Comparison of ENCODE assay signal across 30 cellular contexts in the genomic region with DNA sequence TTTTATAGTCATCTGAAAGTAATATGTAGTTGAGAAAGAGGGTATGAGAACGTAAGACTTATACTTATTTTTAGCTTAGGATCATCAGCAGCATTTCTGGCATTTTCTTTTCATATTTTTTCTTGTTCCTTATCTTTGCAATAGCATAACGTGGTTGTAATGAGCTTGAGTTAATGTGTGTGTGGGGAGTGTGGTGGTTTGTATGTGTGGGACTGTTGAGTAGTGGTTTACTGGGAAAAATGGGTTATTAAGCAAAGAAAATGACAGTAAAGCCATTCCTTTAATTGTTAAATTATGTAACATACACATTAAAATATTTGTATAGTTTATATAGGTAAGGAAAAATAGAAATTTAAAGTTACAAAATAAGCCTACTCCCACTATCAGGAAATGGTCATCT. TPM values are rescaled to one million over a fixed set of nuclear protein-coding genes. Genes with fewer than 3 reads are reported as not detected.
DNase-seq lines count a peak whose midpoint lies in the region; ATAC-seq, FAIRE-seq and TF ChIP-seq lines count a peak whose summit lies in the region.
"Had no signal": no experiment of that assay in that cellular context is flagged by ENCODE, and none has a peak within 500 bp of the region (broad histone marks: within the 10 kb centered on the region; RNA-seq: fewer than 3 reads in every experiment).

No MANE protein-coding gene starts in this region.

- no peak overlapping the region for H3K9ac ChIP-seq in HepG2 (ENCODE audit: insufficient read depth, low read depth, low read length)
- peak overlapping the region; percentile 9 for H3K9ac ChIP-seq in mesenchymal stem cell (ENCODE audit: low read length)
- H3K9ac ChIP-seq: BLaER1, KMS-11 had no signal

- H2AFZ ChIP-seq in HepG2 (ENCODE audit: low read length) (no peak overlapping the region), mesenchymal stem cell (ENCODE audit: low read depth, low read length) (no peak overlapping the region)

- H3K79me1 ChIP-seq in mesenchymal stem cell (replicated peaks; ENCODE audit: low read length, poor library complexity, severe bottlenecking): no peaks in the 10 kb centered on the region

- H2BK5ac ChIP-seq in mesenchymal stem cell (ENCODE audit: low read depth, low read length, poor library complexity, severe bottlenecking): no peak overlapping the region

- H3K9me3 ChIP-seq in HepG2 (ENCODE audit: low read length) (no peaks in the 10 kb centered on the region), right lobe of liver (no peaks in the 10 kb centered on the region), mesenchymal stem cell (ENCODE audit: control insufficient read depth, low read length) (no peaks in the 10 kb centered on the region)
- H3K9me3 ChIP-seq: BLaER1, gastroesophageal sphincter, HAP-1, neutrophil, SJSA1, thyroid gland had no signal

- no peak overlapping the region for H2BK12ac ChIP-seq in mesenchymal stem cell (ENCODE audit: low read length in 2 of 2)

- TF ChIP-seq POLR2A in HepG2 (IDR thresholded peaks at IDR 0.05; ENCODE audit: insufficient read depth in 1 of 2, low read depth in 2 of 2, low read length in 2 of 2): no peak
- TF ChIP-seq POLR2A in right lobe of liver (IDR thresholded peaks at IDR 0.05): no peak

- H3K4me1 ChIP-seq in HepG2 (ENCODE audit: insufficient read depth, low read length) (peaks cover 22% of the 10 kb centered on the region), right lobe of liver (peaks cover 0 to 2% (median 0%) of the 10 kb centered on the region in 4 donors), mesenchymal stem cell (ENCODE audit: control insufficient read depth, insufficient read depth, low read depth, low read length) (peaks cover 4% of the 10 kb centered on the region)
- H3K4me1 ChIP-seq: BLaER1, HAP-1, SJSA1, thyroid gland had no signal

- H3K27ac ChIP-seq in HepG2 (ENCODE audit: extremely low read length, insufficient read depth, low read length) (no peak overlapping the region), right lobe of liver (no peak overlapping the region), mesenchymal stem cell (ENCODE audit: low read length, poor library complexity, severe bottlenecking) (no peak overlapping the region)
- H3K27ac ChIP-seq: BLaER1, KMS-11, neutrophil, SJSA1, thyroid gland had no signal

- H2BK120ac ChIP-seq in mesenchymal stem cell (ENCODE audit: low read depth, low read length): no peak overlapping the region

- H3K27me3 ChIP-seq in HepG2 (ENCODE audit: control insufficient read depth in 1 of 2, insufficient read depth in 2 of 2, low read length in 2 of 2) (no peaks in the 10 kb centered on the region), right lobe of liver (no peaks in the 10 kb centered on the region), mesenchymal stem cell (ENCODE audit: control insufficient read depth in 1 of 2, insufficient read depth in 1 of 2, low read length in 2 of 2) (no peaks in the 10 kb centered on the region)
- H3K27me3 ChIP-seq: BLaER1, gastroesophageal sphincter, neutrophil, SJSA1, thyroid gland had no signal

- BruUV-seq in HepG2 (replicated peaks; lab: Mats Ljungman, UMichigan): TSS peak; percentile 28

- H3K4me3 ChIP-seq in HepG2 (replicated peaks in 1 of 3; ENCODE audit: insufficient read depth in 1 of 3, low read depth in 2 of 3, low read length in 3 of 3) (no peak overlapping the region), right lobe of liver (no peak overlapping the region), mesenchymal stem cell (ENCODE audit: insufficient read depth in 1 of 2, low read depth in 1 of 2, low read length in 2 of 2) (no peak overlapping the region)
- H3K4me3 ChIP-seq: BLaER1, gastroesophageal sphincter, HAP-1, SJSA1, thyroid gland had no signal

- H3K79me2 ChIP-seq in HepG2 (ENCODE audit: insufficient read depth, low read length): peaks cover 57% of the 10 kb centered on the region

- H4K91ac ChIP-seq in mesenchymal stem cell (ENCODE audit: low read length): no peak overlapping the region

- 0 out of 2 replicates have a peak, but pooled peaks cover 3% of the 10 kb centered on the region for H4K20me1 ChIP-seq in HepG2 (ENCODE audit: insufficient read depth, low read length)

- H3K14ac ChIP-seq in mesenchymal stem cell (ENCODE audit: low read length in 2 of 2): no peak overlapping the region

- TF ChIP-seq RAD21 in HepG2 (CRISPR knock-in tag; IDR thresholded peaks at IDR 0.05): no peak

- POLR2A ChIA-PET in HepG2 (lab: Yijun Ruan, JAX): no interaction called here

- no peak overlapping the region for H3K23ac ChIP-seq in mesenchymal stem cell (ENCODE audit: low read length in 2 of 2)

- no peak overlapping the region for H3K18ac ChIP-seq in mesenchymal stem cell (ENCODE audit: low read depth in 1 of 2, low read length in 2 of 2)

- no peak overlapping the region for H2BK15ac ChIP-seq in mesenchymal stem cell (ENCODE audit: low read depth, poor library complexity, severe bottlenecking)

- no peak overlapping the region for H2AK5ac ChIP-seq in mesenchymal stem cell (ENCODE audit: low read length, severe bottlenecking)

- CTCF ChIA-PET in HepG2 (lab: Yijun Ruan, JAX; ENCODE audit: low intra/inter-chr PET ratio, low total read pairs): no interaction called here

- peaks cover 7 to 21% of the 10 kb centered on the region in 2 experiments; a peak in 4 of 5 replicates for H3K36me3 ChIP-seq in HepG2 (replicated peaks in 1 of 2; ENCODE audit: control insufficient read depth in 1 of 2, insufficient read depth in 2 of 2, low read length in 2 of 2)
- peaks cover 0 to 13% (median 0%) of the 10 kb centered on the region in 4 donors for H3K36me3 ChIP-seq in right lobe of liver
- H3K36me3 ChIP-seq in mesenchymal stem cell (ENCODE audit: control insufficient read depth in 1 of 2, insufficient read depth in 2 of 2, low read depth in 1 of 2, low read length in 2 of 2): peaks cover 43 to 48% of the 10 kb centered on the region in 2 experiments

- FAIRE-seq in HepG2 (lab: Jason Lieb, UNC): no peak
- FAIRE-seq: endometrium had no signal

- no peak overlapping the region for H4K8ac ChIP-seq in mesenchymal stem cell (ENCODE audit: low read length)

- no peak overlapping the region for H3K4me2 ChIP-seq in HepG2 (ENCODE audit: low read depth, low read length)
- no peak overlapping the region for H3K4me2 ChIP-seq in mesenchymal stem cell (ENCODE audit: low read length, poor library complexity, severe bottlenecking)
- H3K4me2 ChIP-seq: BLaER1, KMS-11 had no signal

- TF ChIP-seq CTCF in HepG2 (CRISPR knock-in tag; IDR thresholded peaks at IDR 0.05) (no peak), right lobe of liver (IDR thresholded peaks at IDR 0.05) (no peak)

- no peak overlapping the region for H3K4ac ChIP-seq in mesenchymal stem cell (ENCODE audit: low read depth in 1 of 2, low read length in 2 of 2)

- intact Hi-C loops in HepG2 (cut with micrococcal nuclease; ENCODE audit: unreplicated experiment): no loop called here
- intact Hi-C loops in right lobe of liver (cut with DNase I): no loop called here

- in situ Hi-C loops in HepG2 (cut with HindIII; ENCODE audit: extremely low pct_ligation_motif_present, low pct_unique_long_range_greater_than_20kb): no loop called here

- ATAC-seq in HepG2 (no peak), right lobe of liver (no peak), HG02763 (IDR thresholded peaks at IDR 0.05; ENCODE audit: unreplicated experiment) (no peak)
- ATAC-seq: gastroesophageal sphincter; left colon; stimulated activated naive CD8-positive, alpha-beta T cell treated with anti-CD3 and anti-CD28 coated beads, Interleukin-15, amount 100 ng/mL, for 72 hours had no signal

- DNase-seq in HepG2 (ENCODE audit: low spot score) (no peak), right lobe of liver (no peak), amniotic epithelial cell (ENCODE audit: low read depth) (peak; percentile 83), mesenchymal stem cell (no peak), AG20443 (ENCODE audit: low spot score) (no peak), NCI-H2196 treated with DMSO at 0.1 percent for 48 hours (lab: John Stamatoyannopoulos, UW; ENCODE audit: unreplicated experiment) (no peak)
- DNase-seq: activated CD4-positive, alpha-beta T cell treated with anti-CD3 and anti-CD28 coated beads for 1 hour; activated CD8-positive, alpha-beta memory T cell treated with anti-CD3 and anti-CD28 coated beads for 24 hours; DMS79 treated with DMSO at 0.1 percent for 48 hours; GF-D8; hippocampal formation; immature natural killer cell; left colon; NCI-H146; NCI-H2107; NCI-H446; NCI-H774; RPMI8226; stimulated activated naive CD8-positive, alpha-beta T cell treated with anti-CD3 and anti-CD28 coated beads, Interleukin-15, amount 100 ng/mL, for 72 hours had no signal

- 48% methylated on average over 2 of the region's 2 CpGs for WGBS in HepG2 (ENCODE audit: low lambda C conversion rate)
- 41% methylated on average over 2 of the region's 2 CpGs for WGBS in right lobe of liver (ENCODE audit: insufficient coverage, low coverage, low lambda C conversion rate, missing lambda C conversion rate)
- 57% methylated on average over 1 of the region's 2 CpGs for WGBS in mesenchymal stem cell

- TF ChIP-seq EP300 in HepG2 (IDR thresholded peaks at IDR 0.05; ENCODE audit: low read depth in 2 of 2, low read length in 2 of 2) (no peak), HepG2 (CRISPR knock-in tag; IDR thresholded peaks at IDR 0.05; ENCODE audit: borderline replicate concordance) (no peak)

RNA-seq across cellular contexts. Expression of a gene that starts 15.2 kb away (rescaled TPM):
- 43.8 and 45.3 TPM in 2 replicates for total RNA-seq in HepG2 (2016; rRNA removed; fragmentation: Illumina TruSeq; extraction: Trizol)
- total RNA-seq in HepG2 (2016; cell fraction: cytosol; rRNA removed; fragmentation: Illumina TruSeq; extraction: Trizol; ENCODE audit: low read depth): 41.7 and 44.2 TPM in 2 replicates
- total RNA-seq in HepG2 (2016; cell fraction: insoluble cytoplasmic fraction; rRNA removed; fragmentation: Illumina TruSeq; extraction: Trizol): 42.2 and 43.8 TPM in 2 replicates
- total RNA-seq in HepG2 (2016; cell fraction: membrane; rRNA removed; fragmentation: Illumina TruSeq; extraction: Trizol): 29.6 and 29.8 TPM in 2 replicates
- total RNA-seq in HepG2 (2016; cell fraction: nucleus; rRNA removed; fragmentation: Illumina TruSeq; extraction: Trizol): 40.0 and 43.0 TPM in 2 replicates
- polyA plus RNA-seq in HepG2 (2011; rRNA removed): 61.1 and 65.1 TPM in 2 replicates
- polyA plus RNA-seq in HepG2 (2011; cell fraction: cytosol; rRNA removed): 35.2 and 45.4 TPM in 2 replicates
- polyA plus RNA-seq in HepG2 (2011; cell fraction: nucleus; rRNA removed): 71.3 and 79.9 TPM in 2 replicates
- 30.0 and 32.2 TPM in 2 replicates for polyA plus RNA-seq in HepG2 (2012)
- polyA plus RNA-seq in HepG2 (2016; cell fraction: cytosol; fragmentation: Illumina TruSeq; extraction: Trizol; ENCODE audit: low read depth): 1.8 and 1.9 TPM in 2 replicates
- polyA plus RNA-seq in HepG2 (2016; cell fraction: insoluble cytoplasmic fraction; fragmentation: Illumina TruSeq; extraction: Trizol; ENCODE audit: low read depth): 43.0 and 45.7 TPM in 2 replicates
- 8.9 and 11.4 TPM in 2 replicates for polyA plus RNA-seq in HepG2 (2016; cell fraction: membrane; fragmentation: Illumina TruSeq; extraction: Trizol; ENCODE audit: low read depth)
- polyA plus RNA-seq in HepG2 (2016; cell fraction: nucleus; fragmentation: Illumina TruSeq; extraction: Trizol; ENCODE audit: insufficient read depth, low read depth): 66.1 and 70.7 TPM in 2 replicates
- 151 and 370 TPM in 2 replicates for polyA minus RNA-seq in HepG2 (2011; rRNA and poly(A)+ RNA removed; ENCODE audit: low replicate concordance)
- 32.3 and 45.2 TPM in 2 replicates for polyA minus RNA-seq in HepG2 (2011; cell fraction: cytosol; rRNA and poly(A)+ RNA removed)
- polyA minus RNA-seq in HepG2 (2011; cell fraction: nucleus; rRNA and poly(A)+ RNA removed): 91.2 and 120 TPM in 2 replicates
- 10 to 100 TPM; 13.9 to 22.1 (median 17.2) TPM for total RNA-seq in right lobe of liver
- 58.2 TPM for polyA plus RNA-seq in mesenchymal stem cell (2013, experiment 1 of 2)
- polyA plus RNA-seq in mesenchymal stem cell (2013, experiment 2 of 2): 59.4 TPM

RNA-seq across cellular contexts. Expression of a gene that starts 23.6 kb away (rescaled TPM):
- total RNA-seq in HepG2 (2016; rRNA removed; fragmentation: Illumina TruSeq; extraction: Trizol) (34.5 TPM in 2 replicates), right lobe of liver (10 to 100 TPM; 10.0 to 19.2 (median 14.7) TPM)
- total RNA-seq in HepG2 (2016; cell fraction: cytosol; rRNA removed; fragmentation: Illumina TruSeq; extraction: Trizol; ENCODE audit: low read depth): 17.0 and 18.0 TPM in 2 replicates
- total RNA-seq in HepG2 (2016; cell fraction: insoluble cytoplasmic fraction; rRNA removed; fragmentation: Illumina TruSeq; extraction: Trizol): 33.4 and 34.2 TPM in 2 replicates
- 15.1 and 19.6 TPM in 2 replicates for total RNA-seq in HepG2 (2016; cell fraction: membrane; rRNA removed; fragmentation: Illumina TruSeq; extraction: Trizol)
- 13.0 and 14.7 TPM in 2 replicates for total RNA-seq in HepG2 (2016; cell fraction: nucleus; rRNA removed; fragmentation: Illumina TruSeq; extraction: Trizol)
- 33.7 and 39.1 TPM in 2 replicates for polyA plus RNA-seq in HepG2 (2011; rRNA removed)
- 30.9 and 35.1 TPM in 2 replicates for polyA plus RNA-seq in HepG2 (2011; cell fraction: cytosol; rRNA removed)
- polyA plus RNA-seq in HepG2 (2011; cell fraction: nucleus; rRNA removed): 12.7 and 13.3 TPM in 2 replicates
- polyA plus RNA-seq in HepG2 (2012): 22.4 and 26.3 TPM in 2 replicates
- 7.0 and 9.1 TPM in 2 replicates for polyA plus RNA-seq in HepG2 (2016; cell fraction: cytosol; fragmentation: Illumina TruSeq; extraction: Trizol; ENCODE audit: low read depth)
- polyA plus RNA-seq in HepG2 (2016; cell fraction: insoluble cytoplasmic fraction; fragmentation: Illumina TruSeq; extraction: Trizol; ENCODE audit: low read depth): 38.7 and 41.1 TPM in 2 replicates
- polyA plus RNA-seq in HepG2 (2016; cell fraction: membrane; fragmentation: Illumina TruSeq; extraction: Trizol; ENCODE audit: low read depth): 8.2 and 8.8 TPM in 2 replicates
- polyA plus RNA-seq in HepG2 (2016; cell fraction: nucleus; fragmentation: Illumina TruSeq; extraction: Trizol; ENCODE audit: insufficient read depth, low read depth): 19.8 and 20.7 TPM in 2 replicates
- 15.9 and 56.9 TPM in 2 replicates for polyA minus RNA-seq in HepG2 (2011; rRNA and poly(A)+ RNA removed; ENCODE audit: low replicate concordance)
- 11.4 and 14.2 TPM in 2 replicates for polyA minus RNA-seq in HepG2 (2011; cell fraction: cytosol; rRNA and poly(A)+ RNA removed)
- 6.8 and 10.7 TPM in 2 replicates for polyA minus RNA-seq in HepG2 (2011; cell fraction: nucleus; rRNA and poly(A)+ RNA removed)
- polyA plus RNA-seq in mesenchymal stem cell (2013, experiment 1 of 2): 41.7 TPM
- 39.3 TPM for polyA plus RNA-seq in mesenchymal stem cell (2013, experiment 2 of 2)

RNA-seq across cellular contexts. Expression of a gene that starts 37.8 kb away (rescaled TPM):
- total RNA-seq in HepG2 (2016; rRNA removed; fragmentation: Illumina TruSeq; extraction: Trizol) (not detected in 2 replicates), right lobe of liver (not detected)
- total RNA-seq in HepG2 (2016; cell fraction: cytosol; rRNA removed; fragmentation: Illumina TruSeq; extraction: Trizol; ENCODE audit: low read depth): 0.62 TPM in 1 of 2 replicates, not detected in the other
- 0.39 TPM in 1 of 2 replicates, not detected in the other for total RNA-seq in HepG2 (2016; cell fraction: insoluble cytoplasmic fraction; rRNA removed; fragmentation: Illumina TruSeq; extraction: Trizol)
- total RNA-seq in HepG2 (2016; cell fraction: membrane; rRNA removed; fragmentation: Illumina TruSeq; extraction: Trizol): not detected in 2 replicates
- not detected in 2 replicates for total RNA-seq in HepG2 (2016; cell fraction: nucleus; rRNA removed; fragmentation: Illumina TruSeq; extraction: Trizol)
- 0.61 and 0.66 TPM in 2 replicates for polyA plus RNA-seq in HepG2 (2011; rRNA removed)
- 0.09 and 0.12 TPM in 2 replicates for polyA plus RNA-seq in HepG2 (2011; cell fraction: cytosol; rRNA removed)
- 0.37 TPM in 1 of 2 replicates, not detected in the other for polyA plus RNA-seq in HepG2 (2011; cell fraction: nucleus; rRNA removed)
- 0.31 TPM in 1 of 2 replicates, not detected in the other for polyA plus RNA-seq in HepG2 (2012)
- not detected in 2 replicates for polyA plus RNA-seq in HepG2 (2016; cell fraction: cytosol; fragmentation: Illumina TruSeq; extraction: Trizol; ENCODE audit: low read depth)
- polyA plus RNA-seq in HepG2 (2016; cell fraction: insoluble cytoplasmic fraction; fragmentation: Illumina TruSeq; extraction: Trizol; ENCODE audit: low read depth): not detected in 2 replicates
- not detected in 2 replicates for polyA plus RNA-seq in HepG2 (2016; cell fraction: membrane; fragmentation: Illumina TruSeq; extraction: Trizol; ENCODE audit: low read depth)
- polyA plus RNA-seq in HepG2 (2016; cell fraction: nucleus; fragmentation: Illumina TruSeq; extraction: Trizol; ENCODE audit: insufficient read depth, low read depth): not detected in 2 replicates
- not detected in 2 replicates for polyA minus RNA-seq in HepG2 (2011; rRNA and poly(A)+ RNA removed; ENCODE audit: low replicate concordance)
- polyA minus RNA-seq in HepG2 (2011; cell fraction: cytosol; rRNA and poly(A)+ RNA removed): not detected in 2 replicates
- not detected in 2 replicates for polyA minus RNA-seq in HepG2 (2011; cell fraction: nucleus; rRNA and poly(A)+ RNA removed)
- polyA plus RNA-seq in mesenchymal stem cell (2013, experiment 1 of 2): 0.06 TPM
- 0.14 TPM for polyA plus RNA-seq in mesenchymal stem cell (2013, experiment 2 of 2)
- total RNA-seq: cardiac septum, pulmonary artery endothelial cell, thyroid gland had no signal

RNA-seq across cellular contexts. Expression of a gene that starts 41.0 kb away (rescaled TPM):
- total RNA-seq in HepG2 (2016; rRNA removed; fragmentation: Illumina TruSeq; extraction: Trizol) (243 and 320 TPM in 2 replicates), right lobe of liver (10 to 100 TPM; 72.2 to 95.6 (median 79.1) TPM)
- total RNA-seq in HepG2 (2016; cell fraction: cytosol; rRNA removed; fragmentation: Illumina TruSeq; extraction: Trizol; ENCODE audit: low read depth): 97.9 and 99.1 TPM in 2 replicates
- total RNA-seq in HepG2 (2016; cell fraction: insoluble cytoplasmic fraction; rRNA removed; fragmentation: Illumina TruSeq; extraction: Trizol): 248 and 329 TPM in 2 replicates
- total RNA-seq in HepG2 (2016; cell fraction: membrane; rRNA removed; fragmentation: Illumina TruSeq; extraction: Trizol): 108 and 110 TPM in 2 replicates
- total RNA-seq in HepG2 (2016; cell fraction: nucleus; rRNA removed; fragmentation: Illumina TruSeq; extraction: Trizol): 101 TPM in 2 replicates
- polyA plus RNA-seq in HepG2 (2011; rRNA removed): 174 and 194 TPM in 2 replicates
- 235 and 265 TPM in 2 replicates for polyA plus RNA-seq in HepG2 (2011; cell fraction: cytosol; rRNA removed)
- polyA plus RNA-seq in HepG2 (2011; cell fraction: nucleus; rRNA removed): 94.5 and 113 TPM in 2 replicates
- polyA plus RNA-seq in HepG2 (2012): 151 and 156 TPM in 2 replicates
- 64.7 and 68.2 TPM in 2 replicates for polyA plus RNA-seq in HepG2 (2016; cell fraction: cytosol; fragmentation: Illumina TruSeq; extraction: Trizol; ENCODE audit: low read depth)
- 215 and 240 TPM in 2 replicates for polyA plus RNA-seq in HepG2 (2016; cell fraction: insoluble cytoplasmic fraction; fragmentation: Illumina TruSeq; extraction: Trizol; ENCODE audit: low read depth)
- polyA plus RNA-seq in HepG2 (2016; cell fraction: membrane; fragmentation: Illumina TruSeq; extraction: Trizol; ENCODE audit: low read depth): 61.2 and 68.2 TPM in 2 replicates
- polyA plus RNA-seq in HepG2 (2016; cell fraction: nucleus; fragmentation: Illumina TruSeq; extraction: Trizol; ENCODE audit: insufficient read depth, low read depth): 167 and 175 TPM in 2 replicates
- polyA minus RNA-seq in HepG2 (2011; rRNA and poly(A)+ RNA removed; ENCODE audit: low replicate concordance): 154 and 325 TPM in 2 replicates
- 62.2 and 71.6 TPM in 2 replicates for polyA minus RNA-seq in HepG2 (2011; cell fraction: cytosol; rRNA and poly(A)+ RNA removed)
- 41.6 and 53.0 TPM in 2 replicates for polyA minus RNA-seq in HepG2 (2011; cell fraction: nucleus; rRNA and poly(A)+ RNA removed)
- 136 TPM for polyA plus RNA-seq in mesenchymal stem cell (2013, experiment 1 of 2)
- polyA plus RNA-seq in mesenchymal stem cell (2013, experiment 2 of 2): 139 TPM

RNA-seq across cellular contexts. Expression of a gene that starts 47.6 kb away (rescaled TPM):
- total RNA-seq in HepG2 (2016; rRNA removed; fragmentation: Illumina TruSeq; extraction: Trizol): 31.5 and 32.5 TPM in 2 replicates
- total RNA-seq in HepG2 (2016; cell fraction: cytosol; rRNA removed; fragmentation: Illumina TruSeq; extraction: Trizol; ENCODE audit: low read depth): 23.8 and 23.9 TPM in 2 replicates
- 31.6 and 33.4 TPM in 2 replicates for total RNA-seq in HepG2 (2016; cell fraction: insoluble cytoplasmic fraction; rRNA removed; fragmentation: Illumina TruSeq; extraction: Trizol)
- total RNA-seq in HepG2 (2016; cell fraction: membrane; rRNA removed; fragmentation: Illumina TruSeq; extraction: Trizol): 17.9 and 18.4 TPM in 2 replicates
- 15.4 and 17.5 TPM in 2 replicates for total RNA-seq in HepG2 (2016; cell fraction: nucleus; rRNA removed; fragmentation: Illumina TruSeq; extraction: Trizol)
- 16.3 and 17.5 TPM in 2 replicates for polyA plus RNA-seq in HepG2 (2011; rRNA removed)
- 9.5 and 10.7 TPM in 2 replicates for polyA plus RNA-seq in HepG2 (2011; cell fraction: cytosol; rRNA removed)
- 19.4 and 25.2 TPM in 2 replicates for polyA plus RNA-seq in HepG2 (2011; cell fraction: nucleus; rRNA removed)
- polyA plus RNA-seq in HepG2 (2012): 20.2 and 21.0 TPM in 2 replicates
- polyA plus RNA-seq in HepG2 (2016; cell fraction: cytosol; fragmentation: Illumina TruSeq; extraction: Trizol; ENCODE audit: low read depth): 20.0 and 20.1 TPM in 2 replicates
- 32.9 and 37.1 TPM in 2 replicates for polyA plus RNA-seq in HepG2 (2016; cell fraction: insoluble cytoplasmic fraction; fragmentation: Illumina TruSeq; extraction: Trizol; ENCODE audit: low read depth)
- 16.4 and 19.5 TPM in 2 replicates for polyA plus RNA-seq in HepG2 (2016; cell fraction: membrane; fragmentation: Illumina TruSeq; extraction: Trizol; ENCODE audit: low read depth)
- polyA plus RNA-seq in HepG2 (2016; cell fraction: nucleus; fragmentation: Illumina TruSeq; extraction: Trizol; ENCODE audit: insufficient read depth, low read depth): 33.6 and 40.3 TPM in 2 replicates
- polyA minus RNA-seq in HepG2 (2011; rRNA and poly(A)+ RNA removed; ENCODE audit: low replicate concordance): 5.6 and 16.1 TPM in 2 replicates
- 3.4 and 5.4 TPM in 2 replicates for polyA minus RNA-seq in HepG2 (2011; cell fraction: cytosol; rRNA and poly(A)+ RNA removed)
- 5.4 and 8.8 TPM in 2 replicates for polyA minus RNA-seq in HepG2 (2011; cell fraction: nucleus; rRNA and poly(A)+ RNA removed)
- 10 to 100 TPM in 2 of 6 experiments, 1 to 10 TPM in 4; 7.5 to 13.2 (median 8.5) TPM for total RNA-seq in right lobe of liver
- polyA plus RNA-seq in mesenchymal stem cell (2013, experiment 1 of 2): 51.1 TPM
- polyA plus RNA-seq in mesenchymal stem cell (2013, experiment 2 of 2): 52.4 TPM
